Comparison of ENCODE assay signal across 20 cellular contexts in the genomic region with DNA sequence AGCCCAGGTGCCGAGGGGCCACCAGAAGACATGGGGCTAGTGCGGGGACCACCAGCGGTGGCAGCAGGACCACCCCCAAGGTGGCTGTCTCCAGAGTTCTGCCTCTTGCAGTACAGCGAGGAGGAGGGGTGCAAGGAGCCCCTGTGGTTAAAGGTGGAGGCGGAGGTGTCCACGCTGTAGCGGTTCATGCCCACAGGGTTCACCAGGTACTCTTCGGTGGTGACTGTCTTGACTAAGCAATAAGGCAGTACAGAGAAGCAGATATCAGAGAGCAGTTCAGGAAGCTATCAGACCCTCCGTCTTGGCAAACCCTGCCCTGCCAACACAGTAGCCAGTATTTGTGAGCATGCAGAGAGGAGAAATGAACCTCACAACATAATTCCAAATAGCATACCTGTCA.
DNase-seq lines count a peak whose midpoint lies in the region; ATAC-seq and TF ChIP-seq lines count a peak whose summit lies in the region.
"Had no signal": no experiment of that assay in that cellular context is flagged by ENCODE, and none has a peak within 500 bp of the region (broad histone marks: within the 10 kb centered on the region; RNA-seq: fewer than 3 reads in every experiment).

No MANE protein-coding gene starts in this region.

- peaks cover 33% of the 10 kb centered on the region for H3K36me3 ChIP-seq in CD4-positive, alpha-beta memory T cell (ENCODE audit: insufficient read depth, low read length)
- no peaks in the 10 kb centered on the region for H3K36me3 ChIP-seq in adrenal gland (replicated peaks in 1 of 2)

- H3K4me3 Mint-ChIP-seq in activated CD8-positive, alpha-beta memory T cell treated with anti-CD3 and anti-CD28 coated beads, Interleukin-2, amount 10 ng/mL, durations not matched to agents 7 days and 5 days, result no peak overlapping the region
- peak overlapping the region in 2 of 8 donors; percentile 16 to 69 for H3K4me3 Mint-ChIP-seq in CD4-positive, alpha-beta memory T cell
- H3K4me3 Mint-ChIP-seq in activated naive CD8-positive, alpha-beta T cell treated with anti-CD3 and anti-CD28 coated beads, Interleukin-2, amount 10 ng/mL, durations not matched to agents 7 days and 5 days, result no peak overlapping the region
- H3K4me3 Mint-ChIP-seq in naive thymus-derived CD8-positive, alpha-beta T cell, result peak overlapping the region in 7 of 10 donors; percentile 7 to 71 (median 56)
- H3K4me3 Mint-ChIP-seq: B cell, GM23338 had no signal

- H3K9me3 Mint-ChIP-seq in activated CD8-positive, alpha-beta memory T cell treated with anti-CD3 and anti-CD28 coated beads, Interleukin-2, amount 10 ng/mL, durations not matched to agents 7 days and 5 days (ENCODE audit: low read depth), result no peaks in the 10 kb centered on the region
- peaks cover 0 to 4% (median 0%) of the 10 kb centered on the region in 8 donors for H3K9me3 Mint-ChIP-seq in CD4-positive, alpha-beta memory T cell
- H3K9me3 Mint-ChIP-seq in activated naive CD8-positive, alpha-beta T cell treated with anti-CD3 and anti-CD28 coated beads, Interleukin-2, amount 10 ng/mL, durations not matched to agents 7 days and 5 days, result no peaks in the 10 kb centered on the region
- peaks cover 0 to 5% (median 0%) of the 10 kb centered on the region in 9 donors for H3K9me3 Mint-ChIP-seq in naive thymus-derived CD8-positive, alpha-beta T cell
- H3K9me3 Mint-ChIP-seq: GM23338 had no signal

- CTCF ChIA-PET in activated CD8-positive, alpha-beta memory T cell treated with anti-CD3 and anti-CD28 coated beads, Interleukin-2, amount 10 ng/mL, durations not matched to agents 7 days and 5 days (lab: Charles Lee), result interaction anchor here (4.7 kb wide), 1 partner anchor 15 kb away, joined by 13 read pairs; no protein-coding TSS in a partner anchor
- CTCF ChIA-PET in CD4-positive, alpha-beta memory T cell (lab: Charles Lee; ENCODE audit: partially characterized antibody), result interaction anchor here (2.8 to 3.0 kb wide), 2 partner anchors 12 to 127 kb away, joined by 8 to 20 read pairs; no protein-coding TSS in a partner anchor

- peaks cover 71% of the 10 kb centered on the region for H3K4me1 ChIP-seq in CD4-positive, alpha-beta memory T cell (ENCODE audit: insufficient read depth, low read length)
- no peaks in the 10 kb centered on the region for H3K4me1 ChIP-seq in adrenal gland (replicated peaks in 1 of 2)

- no peak for TF ChIP-seq POLR2A in adrenal gland (IDR thresholded peaks at IDR 0.05)

- intact Hi-C loops in CD4-positive, alpha-beta memory T cell (cut with micrococcal nuclease), result no loop called here
- intact Hi-C loops in adrenal gland (cut with DNase I), result no loop called here

- TF ChIP-seq CTCF in adrenal gland (IDR thresholded peaks at IDR 0.05), result no peak

- H3K27me3 ChIP-seq in CD4-positive, alpha-beta memory T cell (ENCODE audit: insufficient read depth, low read length), result no peaks in the 10 kb centered on the region
- H3K27me3 ChIP-seq in adrenal gland, result peaks cover 8% of the 10 kb centered on the region

- H3K36me3 Mint-ChIP-seq in activated CD8-positive, alpha-beta memory T cell treated with anti-CD3 and anti-CD28 coated beads, Interleukin-2, amount 10 ng/mL, durations not matched to agents 7 days and 5 days, result peaks cover 49% of the 10 kb centered on the region
- H3K36me3 Mint-ChIP-seq in CD4-positive, alpha-beta memory T cell, result peaks cover 55 to 57% of the 10 kb centered on the region in 2 donors
- H3K36me3 Mint-ChIP-seq in activated naive CD8-positive, alpha-beta T cell treated with anti-CD3 and anti-CD28 coated beads, Interleukin-2, amount 10 ng/mL, durations not matched to agents 7 days and 5 days, result peaks cover 37% of the 10 kb centered on the region
- H3K36me3 Mint-ChIP-seq in naive thymus-derived CD8-positive, alpha-beta T cell, result peaks cover 4 to 60% (median 31%) of the 10 kb centered on the region in 3 donors

- peaks cover 51% of the 10 kb centered on the region for H3K4me1 Mint-ChIP-seq in activated CD8-positive, alpha-beta memory T cell treated with anti-CD3 and anti-CD28 coated beads, Interleukin-2, amount 10 ng/mL, durations not matched to agents 7 days and 5 days
- peaks cover 50 to 88% (median 69%) of the 10 kb centered on the region in 4 donors for H3K4me1 Mint-ChIP-seq in CD4-positive, alpha-beta memory T cell
- peaks cover 46% of the 10 kb centered on the region for H3K4me1 Mint-ChIP-seq in activated naive CD8-positive, alpha-beta T cell treated with anti-CD3 and anti-CD28 coated beads, Interleukin-2, amount 10 ng/mL, durations not matched to agents 7 days and 5 days
- peaks cover 30 to 86% (median 76%) of the 10 kb centered on the region in 4 donors for H3K4me1 Mint-ChIP-seq in naive thymus-derived CD8-positive, alpha-beta T cell
- H3K4me1 Mint-ChIP-seq: GM23338 had no signal

- ATAC-seq in activated CD8-positive, alpha-beta memory T cell treated with anti-CD3 and anti-CD28 coated beads, Interleukin-2, amount 10 ng/mL, durations not matched to agents 7 days and 5 days, result no peak
- ATAC-seq in activated naive CD8-positive, alpha-beta T cell treated with anti-CD3 and anti-CD28 coated beads, Interleukin-2, amount 10 ng/mL, durations not matched to agents 7 days and 5 days (ENCODE audit: low read depth), result no peak
- no peak for ATAC-seq in naive thymus-derived CD8-positive, alpha-beta T cell
- ATAC-seq in GM21529 (IDR thresholded peaks at IDR 0.05; ENCODE audit: unreplicated experiment), result no peak
- ATAC-seq: GM12878, GM23338 had no signal

- POLR2A ChIA-PET in CD4-positive, alpha-beta memory T cell (lab: Charles Lee; ENCODE audit: partially characterized antibody), result interaction anchor here (17.6 kb wide), 1 partner anchor 98 kb away, joined by 270 read pairs; a partner anchor contains a TSS
- POLR2A ChIA-PET in activated naive CD8-positive, alpha-beta T cell treated with anti-CD3 and anti-CD28 coated beads, Interleukin-2, amount 10 ng/mL, durations not matched to agents 7 days and 5 days (lab: Charles Lee), result no interaction called here
- POLR2A ChIA-PET in naive thymus-derived CD8-positive, alpha-beta T cell (lab: Charles Lee), result interaction anchor here (0.7 to 1.1 kb wide), 4 partner anchors 103 to 235 kb away, joined by 3 to 7 read pairs (median 4); a partner anchor contains a TSS

- H3K27me3 Mint-ChIP-seq in activated CD8-positive, alpha-beta memory T cell treated with anti-CD3 and anti-CD28 coated beads, Interleukin-2, amount 10 ng/mL, durations not matched to agents 7 days and 5 days, result peaks cover 12% of the 10 kb centered on the region
- H3K27me3 Mint-ChIP-seq in CD4-positive, alpha-beta memory T cell, result no peaks in the 10 kb centered on the region
- H3K27me3 Mint-ChIP-seq in activated naive CD8-positive, alpha-beta T cell treated with anti-CD3 and anti-CD28 coated beads, Interleukin-2, amount 10 ng/mL, durations not matched to agents 7 days and 5 days, result no peaks in the 10 kb centered on the region
- H3K27me3 Mint-ChIP-seq in naive thymus-derived CD8-positive, alpha-beta T cell, result no peaks in the 10 kb centered on the region
- H3K27me3 Mint-ChIP-seq: B cell had no signal

- peak; percentile 53 for DNase-seq in activated CD8-positive, alpha-beta memory T cell treated with anti-CD3 and anti-CD28 coated beads, Interleukin-2, amount 50 U/mL, for 48 hours
- DNase-seq in activated CD8-positive, alpha-beta memory T cell treated with anti-CD3 and anti-CD28 coated beads, Interleukin-2, amount 10 ng/mL, durations not matched to agents 7 days and 5 days, result no peak
- DNase-seq in CD4-positive, alpha-beta memory T cell, result no peak
- no peak for DNase-seq in activated naive CD8-positive, alpha-beta T cell treated with anti-CD3 and anti-CD28 coated beads, Interleukin-2, amount 10 ng/mL, durations not matched to agents 7 days and 5 days
- no peak for DNase-seq in naive thymus-derived CD8-positive, alpha-beta T cell
- DNase-seq in foreskin melanocyte, result no peak
- no peak for DNase-seq in adrenal gland
- DNase-seq: Calu3, HCEC 1CT, MV-4-11, NCI-H1417, NCI-H187 treated with DMSO at 0.1 percent for 48 hours, NCI-H2227 treated with DMSO at 0.1 percent for 48 hours, NCI-H524 had no signal

- no peak overlapping the region for H3K4me3 ChIP-seq in CD4-positive, alpha-beta memory T cell (ENCODE audit: low read length in 2 of 2)
- no peak overlapping the region for H3K4me3 ChIP-seq in adrenal gland
- H3K4me3 ChIP-seq: GM12878, GM23338 had no signal

- H3K27ac ChIP-seq in CD4-positive, alpha-beta memory T cell (ENCODE audit: low read depth, low read length), result no peak overlapping the region
- H3K27ac ChIP-seq in adrenal gland, result no peak overlapping the region
- H3K27ac ChIP-seq: HL-60, KMS-11 had no signal

- no peaks in the 10 kb centered on the region for H3K9me3 ChIP-seq in CD4-positive, alpha-beta memory T cell (ENCODE audit: control insufficient read depth in 1 of 2, low read length in 2 of 2)
- H3K9me3 ChIP-seq in adrenal gland (replicated peaks in 1 of 3), result no peaks in the 10 kb centered on the region

- H3K27ac Mint-ChIP-seq in activated CD8-positive, alpha-beta memory T cell treated with anti-CD3 and anti-CD28 coated beads, Interleukin-2, amount 10 ng/mL, durations not matched to agents 7 days and 5 days, result no peak overlapping the region
- peak overlapping the region in 6 of 7 donors; percentile 52 to 87 (median 78) for H3K27ac Mint-ChIP-seq in CD4-positive, alpha-beta memory T cell
- peak overlapping the region; percentile 74 for H3K27ac Mint-ChIP-seq in activated naive CD8-positive, alpha-beta T cell treated with anti-CD3 and anti-CD28 coated beads, Interleukin-2, amount 10 ng/mL, durations not matched to agents 7 days and 5 days
- peak overlapping the region; percentile 85 to 92 (median 88) for H3K27ac Mint-ChIP-seq in naive thymus-derived CD8-positive, alpha-beta T cell
- H3K27ac Mint-ChIP-seq: B cell, GM23338 had no signal

- WGBS in adrenal gland, 4 donors, result 76 to 92% (median 90%) methylated on average over 7 to 9 of the region's 9 CpGs

Comparison
In these comparisons a context has a peak if more than half of its experiments do, and no peak if none do; other contexts are left out.
1. H3K4me3 Mint-ChIP-seq: peak in naive thymus-derived CD8-positive, alpha-beta T cell (7 of 10); none in activated CD8-positive, alpha-beta memory T cell treated with anti-CD3 and anti-CD28 coated beads, Interleukin-2, amount 10 ng/mL, durations not matched to agents 7 days and 5 days (single experiment) and activated naive CD8-positive, alpha-beta T cell treated with anti-CD3 and anti-CD28 coated beads, Interleukin-2, amount 10 ng/mL, durations not matched to agents 7 days and 5 days (single experiment).